In the genomic region with DNA sequence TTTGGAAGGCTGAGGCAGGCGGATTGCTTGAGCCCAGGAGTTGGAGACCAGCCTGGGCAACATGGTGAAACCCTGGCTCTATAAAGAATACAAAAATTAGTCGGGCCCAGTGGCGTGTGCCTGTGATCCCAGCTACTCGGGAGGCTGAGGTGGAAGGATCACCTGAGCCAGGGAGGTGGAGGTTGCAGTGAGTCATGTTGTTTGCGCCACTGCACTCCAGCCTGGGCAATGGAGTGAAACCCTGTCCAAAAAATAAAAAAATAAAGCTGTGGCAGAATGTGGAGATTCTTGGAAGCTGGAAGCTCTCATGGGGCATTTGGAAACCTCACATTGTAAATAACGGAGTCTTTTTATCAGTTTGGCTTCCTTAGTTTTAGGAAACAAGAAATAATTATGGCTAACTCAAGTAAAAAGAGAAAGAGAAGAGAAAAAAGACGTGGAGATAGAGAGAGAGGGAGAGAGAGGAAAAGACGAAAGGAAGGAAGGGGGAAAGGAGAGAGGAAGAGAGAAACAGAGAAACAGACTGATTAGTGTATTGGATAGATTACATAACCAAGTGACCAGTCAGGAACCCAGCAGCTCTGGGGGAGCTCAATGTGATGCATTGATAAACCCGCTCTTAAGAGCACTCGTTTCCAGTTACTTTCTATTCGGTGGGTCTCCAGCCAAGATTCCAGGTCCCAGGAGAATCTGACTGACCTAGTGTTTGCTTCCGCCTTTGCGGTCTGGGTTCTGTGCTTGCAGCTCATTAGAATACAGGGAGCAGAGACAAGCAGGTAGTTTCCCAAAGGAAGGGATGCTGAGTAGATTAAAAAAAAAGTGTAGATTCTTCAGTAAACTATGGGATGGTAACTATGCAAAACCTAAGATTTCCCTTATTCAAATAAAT, we compare ENCODE assay signal across 8 cellular contexts. TPM values are rescaled to one million over a fixed set of nuclear protein-coding genes. Genes with fewer than 3 reads are reported as not detected.
DNase-seq lines count a peak whose midpoint lies in the region; ATAC-seq and TF ChIP-seq lines count a peak whose summit lies in the region.

No MANE protein-coding gene starts in this region.

- H3K27ac ChIP-seq in HL-60 (replicated peaks) (peak overlapping the region; percentile 92), RWPE1 (peak overlapping the region; percentile 94), lower lobe of right lung (peak overlapping the region; percentile 86), thoracic aorta (peak overlapping the region; percentile 77 to 95)

- CTCF ChIA-PET in RWPE1 (lab: Yijun Ruan, JAX), result interaction anchor here (0.7 to 0.8 kb wide), 3 partner anchors 10 to 1351 kb away, joined by 3 read pairs; no protein-coding TSS in a partner anchor

- TF ChIP-seq CTCF in HL-60 (IDR thresholded peaks at IDR 0.05; ENCODE audit: insufficient read depth, low read length), result no peak
- TF ChIP-seq CTCF in RWPE1 (conservative IDR thresholded peaks at IDR 0.05; ENCODE audit: low read depth), result no peak
- no peak for TF ChIP-seq CTCF in lower lobe of right lung (IDR thresholded peaks at IDR 0.05)
- TF ChIP-seq CTCF in thoracic aorta (IDR thresholded peaks at IDR 0.05), result no peak

- H3K36me3 ChIP-seq in lower lobe of right lung (peaks cover 6% of the 10 kb centered on the region), thoracic aorta (no peaks in the 10 kb centered on the region)

- H3K27me3 ChIP-seq in HL-60 (ENCODE audit: insufficient read depth, poor library complexity, severe bottlenecking) (no peaks in the 10 kb centered on the region), lower lobe of right lung (ENCODE audit: low read depth) (no peaks in the 10 kb centered on the region), thoracic aorta (replicated peaks; ENCODE audit: insufficient read depth) (no peaks in the 10 kb centered on the region)

- H3K9me3 ChIP-seq in lower lobe of right lung, result no peaks in the 10 kb centered on the region
- H3K9me3 ChIP-seq in thoracic aorta, result no peaks in the 10 kb centered on the region

- POLR2A ChIA-PET in RWPE1 (lab: Yijun Ruan, JAX; ENCODE audit: low non-redundant PET), result interaction anchor here (0.6 to 2.6 kb wide), 3 partner anchors 22 to 103 kb away, joined by 3 to 14 read pairs (median 9); a partner anchor contains a TSS

- ATAC-seq in lower lobe of right lung (peak; percentile 20 to 53), thoracic aorta (ENCODE audit: insufficient number of reproducible peaks, low FRiP score, low read depth) (peak; percentile 9)

- H3K4me3 ChIP-seq in HL-60 (replicated peaks; ENCODE audit: insufficient read depth, low read length), result peak overlapping the region; percentile 85
- H3K4me3 ChIP-seq in lower lobe of right lung, result peak overlapping the region; percentile 97
- peak overlapping the region; percentile 94 for H3K4me3 ChIP-seq in thoracic aorta

- DNase-seq in COLO668 (lab: John Stamatoyannopoulos, UW; ENCODE audit: unreplicated experiment) (peak; percentile 50), HL-60 (ENCODE audit: low read depth in 1 of 2, low spot score in 1 of 2) (peak; percentile 18 to 37), RWPE1 (ENCODE audit: low spot score) (peak; percentile 23), dermis blood vessel endothelial cell (peak; percentile 68), lower lobe of right lung (no peak), thoracic aorta (ENCODE audit: low spot score) (no peak), GM19240 (ENCODE audit: insufficient read length, low spot score) (no peak)
- DNase-seq in effector CD8-positive, alpha-beta T cell (lab: John Stamatoyannopoulos, UW), result no peak

- intact Hi-C loops in lower lobe of right lung (cut with DNase I), result no loop called here

- H3K4me1 ChIP-seq in lower lobe of right lung (peaks cover 27% of the 10 kb centered on the region), thoracic aorta (ENCODE audit: control insufficient read depth in 1 of 2, low read depth in 2 of 2) (peaks cover 9 to 15% of the 10 kb centered on the region in 2 donors)

RNA-seq across cellular contexts. Expression of a gene that starts 1.1 kb away (rescaled TPM):
- total RNA-seq in dermis blood vessel endothelial cell (44.8 and 45.9 TPM in 2 replicates), lower lobe of right lung (18.7 TPM), thoracic aorta (10 to 100 TPM in 1 of 2 donors, 1 to 10 TPM in 1; 8.5 to 13.6 TPM)

RNA-seq across cellular contexts. Expression of a gene that starts 22.6 kb away (rescaled TPM):
- 74.4 and 75.7 TPM in 2 replicates for total RNA-seq in dermis blood vessel endothelial cell
- total RNA-seq in lower lobe of right lung, result 60.4 TPM
- 10 to 100 TPM; 22.3 to 30.7 TPM for total RNA-seq in thoracic aorta

RNA-seq across cellular contexts. Expression of a gene that starts 51.4 kb away (rescaled TPM):
- total RNA-seq in dermis blood vessel endothelial cell (37.3 and 49.1 TPM in 2 replicates), lower lobe of right lung (35.7 TPM), thoracic aorta (10 to 100 TPM; 25.3 to 27.2 TPM)

Comparison
In these comparisons a context has a peak if more than half of its experiments do, and no peak if none do; other contexts are left out.
1. DNase-seq: peak in COLO668 (single experiment), HL-60 (2 of 2), RWPE1 (single experiment) and dermis blood vessel endothelial cell (single experiment); none in lower lobe of right lung (single experiment), thoracic aorta (single experiment), effector CD8-positive, alpha-beta T cell (single experiment) and GM19240 (single experiment).
2. Peak in every context shown above with its lines, with median percentiles within 50 percentile points of each other: H3K27ac ChIP-seq and H3K4me3 ChIP-seq.